Comparison of ENCODE assay signal across 15 cellular contexts in genomic region chr5:78634634-78635033, GRCh38. TPM values are rescaled to one million over a fixed set of nuclear protein-coding genes. Genes with fewer than 3 reads are reported as not detected.
DNase-seq lines count a peak whose midpoint lies in the region; ATAC-seq, FAIRE-seq and TF ChIP-seq lines count a peak whose summit lies in the region.
"Had no signal": no experiment of that assay in that cellular context is flagged by ENCODE, and none has a peak within 500 bp of the region (broad histone marks: within the 10 kb centered on the region; RNA-seq: fewer than 3 reads in every experiment).

No MANE protein-coding gene starts in this region.

- H4K20me1 ChIP-seq in GM23338 (replicated peaks; ENCODE audit: insufficient read depth): peaks cover 64% of the 10 kb centered on the region

- H3K36me3 ChIP-seq in GM23338 (ENCODE audit: insufficient read depth): peaks cover 16% of the 10 kb centered on the region
- H3K36me3 ChIP-seq: prostate gland had no signal

- H3K27me3 Mint-ChIP-seq in GM23338 (ENCODE audit: insufficient read depth, low read depth, poor library complexity): no peaks in the 10 kb centered on the region

- POLR2A ChIA-PET in A549 (lab: Yijun Ruan, JAX): no interaction called here

- no peak overlapping the region for H3K4me3 Mint-ChIP-seq in GM23338
- H3K4me3 Mint-ChIP-seq: activated naive CD8-positive, alpha-beta T cell treated with anti-CD3 and anti-CD28 coated beads, Interleukin-2, amount 50 U/mL, for 24 hours had no signal

- peak overlapping the region in 1 of 2 experiments; percentile 51; a peak in 2 of 6 replicates for H3K27ac ChIP-seq in A549
- H3K27ac ChIP-seq in GM23338 (ENCODE audit: low read depth): peak overlapping the region; percentile 39; the same call in 1 of the 2 replicates
- H3K27ac ChIP-seq in VCaP: no peak overlapping the region
- H3K27ac ChIP-seq: gastroesophageal sphincter, GM23248, prostate gland had no signal

- TF ChIP-seq EP300 in A549 (IDR thresholded peaks at IDR 0.05): no peak

- H3K79me2 ChIP-seq in GM23338 (replicated peaks; ENCODE audit: insufficient read depth): peaks cover 94% of the 10 kb centered on the region

- no peaks in the 10 kb centered on the region; the same call in 2 of the 3 replicates for H3K9me3 Mint-ChIP-seq in GM23338
- H3K9me3 Mint-ChIP-seq: activated naive CD8-positive, alpha-beta T cell treated with anti-CD3 and anti-CD28 coated beads, Interleukin-2, amount 50 U/mL, for 24 hours had no signal

- no peaks in the 10 kb centered on the region for H3F3A ChIP-seq in GM23338 (replicated peaks; ENCODE audit: low read depth)

- peaks cover 35% of the 10 kb centered on the region for H3K4me1 Mint-ChIP-seq in GM23338
- H3K4me1 Mint-ChIP-seq: activated naive CD8-positive, alpha-beta T cell treated with anti-CD3 and anti-CD28 coated beads, Interleukin-2, amount 50 U/mL, for 24 hours had no signal

- TF ChIP-seq RAD21 in A549 (conservative IDR thresholded peaks at IDR 0.05 in 1 of 2, IDR thresholded peaks at IDR 0.05 in 1 of 2): peak; percentile 43 to 47

- H3K27ac Mint-ChIP-seq in GM23338: no peak overlapping the region
- H3K27ac Mint-ChIP-seq: activated naive CD8-positive, alpha-beta T cell treated with anti-CD3 and anti-CD28 coated beads, Interleukin-2, amount 50 U/mL, for 24 hours had no signal

- no peak overlapping the region for H3K4me3 ChIP-seq in A549
- no peak overlapping the region for H3K4me3 ChIP-seq in GM23338
- no peak overlapping the region for H3K4me3 ChIP-seq in fibroblast of villous mesenchyme (ENCODE audit: low read depth, low read length)
- H3K4me3 ChIP-seq: gastroesophageal sphincter, GM23248, prostate gland had no signal

- H3K4me1 ChIP-seq in A549: peaks cover 47% of the 10 kb centered on the region
- H3K4me1 ChIP-seq in GM23338 (ENCODE audit: insufficient read depth): peaks cover 19% of the 10 kb centered on the region
- H3K4me1 ChIP-seq: prostate gland had no signal

- peak in 1 of 2 experiments; percentile 24 for DNase-seq in A549 (ENCODE audit: low read depth in 1 of 2, low spot score in 1 of 2)
- DNase-seq in GM23338 (ENCODE audit: low spot score): no peak
- DNase-seq in fibroblast of villous mesenchyme (ENCODE audit: low read depth): no peak
- no peak for DNase-seq in NCI-H774 (lab: John Stamatoyannopoulos, UW)
- no peak for DNase-seq in NAMALWA (ENCODE audit: low spot score)
- no peak for DNase-seq in activated CD8-positive, alpha-beta memory T cell treated with anti-CD3 and anti-CD28 coated beads for 24 hours
- DNase-seq: activated CD4-positive, alpha-beta T cell treated with anti-CD3 and anti-CD28 coated beads for 1 hour; activated naive CD8-positive, alpha-beta T cell treated with anti-CD3 and anti-CD28 coated beads, Interleukin-2, amount 50 U/mL, for 24 hours; GM23248; NCI-H2171 treated with DMSO at 0.1 percent for 48 hours had no signal

- TF ChIP-seq CTCF in A549 (IDR thresholded peaks at IDR 0.05) (peak; percentile 37; the same call in 2 of the 3 replicates), GM23338 (conservative IDR thresholded peaks at IDR 0.05; ENCODE audit: low read depth in 2 of 2) (peak; percentile 32 to 35; a peak in 2 of 4 replicates), VCaP (conservative IDR thresholded peaks at IDR 0.05) (peak; percentile 22; the same call in 1 of the 2 replicates), fibroblast of villous mesenchyme (IDR thresholded peaks at IDR 0.05; ENCODE audit: insufficient read depth, low read depth, low read length) (peak; percentile 27)

- H3K4me2 ChIP-seq in A549 (no peak overlapping the region), GM23338 (no peak overlapping the region)

- WGBS in A549 (ENCODE audit: missing lambda C conversion rate): 95% methylated on average over 3 of the region's 3 CpGs

- peaks cover 56% of the 10 kb centered on the region for H3K36me3 Mint-ChIP-seq in GM23338 (ENCODE audit: low read depth)

- CTCF ChIA-PET in A549 (lab: Yijun Ruan, JAX): interaction anchor here (1.0 to 3.0 kb wide), 6 partner anchors 9 to 90 kb away, joined by 3 to 16 read pairs (median 6); partner anchors contain the start of gene LHFPL2

- FAIRE-seq in A549 (lab: Jason Lieb, UNC): no peak
- FAIRE-seq: GM19239 had no signal

- ATAC-seq in A549 (no peak; a peak in 1 of 6 replicates), GM23338 (no peak), HG03108 (IDR thresholded peaks at IDR 0.05; ENCODE audit: unreplicated experiment) (no peak)
- ATAC-seq: activated naive CD8-positive, alpha-beta T cell treated with anti-CD3 and anti-CD28 coated beads, Interleukin-2, amount 50 U/mL, for 24 hours; gastroesophageal sphincter had no signal

- H3K9me3 ChIP-seq in A549: no peaks in the 10 kb centered on the region
- H3K9me3 ChIP-seq: gastroesophageal sphincter, prostate gland had no signal

- no peak for TF ChIP-seq POLR2A in A549 (IDR thresholded peaks at IDR 0.05; ENCODE audit: low read length)

- H3K27me3 ChIP-seq in GM23338 (ENCODE audit: insufficient read depth): no peaks in the 10 kb centered on the region
- H3K27me3 ChIP-seq: gastroesophageal sphincter had no signal

- H3K9me2 ChIP-seq in GM23338 (ENCODE audit: insufficient read depth): no peaks in the 10 kb centered on the region

- no peak overlapping the region for H2AFZ ChIP-seq in GM23338
- H2AFZ ChIP-seq: GM23248 had no signal

TF ChIP-seq in A549, 52 proteins besides CTCF, POLR2A, EP300 and RAD21:
- TF ChIP-seq ZFP36 (IDR thresholded peaks at IDR 0.05; ENCODE audit: borderline replicate concordance, partially characterized antibody) (no peak), MAZ (IDR thresholded peaks at IDR 0.05; ENCODE audit: borderline replicate concordance, low read depth, low read length) (no peak), ZC3H11A (IDR thresholded peaks at IDR 0.05) (no peak), POLR2AphosphoS2 (conservative IDR thresholded peaks at IDR 0.05; ENCODE audit: low read length) (no peak), SMC3 (IDR thresholded peaks at IDR 0.05) (peak; percentile 40; the same call in 1 of the 3 replicates), MYC (IDR thresholded peaks at IDR 0.05; ENCODE audit: borderline replicate concordance, low read length) (no peak), GATA3 (IDR thresholded peaks at IDR 0.05; ENCODE audit: borderline replicate concordance) (no peak)

TF ChIP-seq in GM23338, 12 proteins besides CTCF, POLR2A, EP300 and RAD21 (continues in another document):
- TF ChIP-seq STAT1 (IDR thresholded peaks at IDR 0.05; ENCODE audit: unreplicated experiment) (no peak), JUNB (IDR thresholded peaks at IDR 0.05; ENCODE audit: unreplicated experiment) (no peak), ETS1 (IDR thresholded peaks at IDR 0.05) (no peak), EZH2 (IDR thresholded peaks at IDR 0.05; ENCODE audit: low read depth, unreplicated experiment) (no peak), CREB1 (CRISPR knock-in tag; IDR thresholded peaks at IDR 0.05; ENCODE audit: low read depth) (no peak)

RNA-seq across cellular contexts. Expression of gene LHFPL2, which starts 13.9 kb away (rescaled TPM):
- polyA plus RNA-seq in A549 (2011; rRNA removed) (24.9 and 32.2 TPM in 2 replicates), A549 (2017; fragmentation: RNase III; extraction: RNeasy Plus Mini Kit Qiagen cat#74134 plus additional on column Dnase treatment) (33.4 to 44.3 TPM (median 41.7 TPM) in 3 replicates), GM23338 (2016; fragmentation: Nextera tagmentation; extraction: Ambion mirVana) (8.8 and 10.6 TPM in 2 replicates)
- 9.8 and 16.2 TPM in 2 replicates for polyA plus RNA-seq in A549 (2012; cell fraction: cytosol; rRNA removed)
- polyA plus RNA-seq in A549 (2012; cell fraction: nucleus; rRNA removed): 17.8 and 26.0 TPM in 2 replicates
- 36.3 and 39.2 TPM in 2 replicates for polyA minus RNA-seq in A549 (2011; rRNA and poly(A)+ RNA removed)
- total RNA-seq in GM23338 (2014; rRNA removed; shearing (Covaris generic)): 49.4 and 50.8 TPM in 2 replicates
- total RNA-seq in fibroblast of villous mesenchyme: 35.0 and 44.1 TPM in 2 replicates
